33 cellular contexts compared by ENCODE assay signal in the genomic region with DNA sequence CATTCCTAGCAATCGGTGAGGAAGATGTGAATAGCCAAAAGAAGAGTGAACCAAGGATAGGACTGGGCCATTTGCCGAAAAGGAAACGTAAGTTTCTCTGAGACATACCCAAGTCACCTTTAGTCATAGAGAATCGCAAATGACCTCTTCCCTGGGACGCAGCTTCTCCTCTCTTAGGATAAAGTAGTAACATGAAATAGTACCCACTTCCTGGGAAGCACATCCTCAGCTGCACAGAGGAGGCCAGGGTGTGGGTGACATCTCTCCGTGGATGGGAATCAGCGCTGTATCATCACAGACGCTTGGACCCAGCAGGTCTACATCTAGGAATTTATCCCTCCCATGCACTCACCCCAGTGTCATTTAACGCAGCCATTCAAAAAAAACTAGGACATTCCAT.
"Had no signal": no experiment of that assay in that cellular context is flagged by ENCODE, and none has a peak within 500 bp of the region (broad histone marks: within the 10 kb centered on the region; RNA-seq: fewer than 3 reads in every experiment).

No MANE protein-coding gene starts in this region.

- H3K27ac ChIP-seq: ascending aorta, cardiac muscle cell, PC-9, WERI-Rb-1 had no signal

- H3K27me3 ChIP-seq: ascending aorta, cardiac muscle cell had no signal

- H3K36me3 Mint-ChIP-seq: activated CD8-positive, alpha-beta memory T cell treated with anti-CD3 and anti-CD28 coated beads, Interleukin-2, amount 10 ng/mL, durations not matched to agents 7 days and 5 days; activated naive CD4-positive, alpha-beta T cell treated with anti-CD3 and anti-CD28 coated beads, Interleukin-2, amount 50 U/mL, for 24 hours; activated naive CD8-positive, alpha-beta T cell treated with anti-CD3 and anti-CD28 coated beads, Interleukin-2, amount 10 ng/mL, durations not matched to agents 7 days and 5 days had no signal

- ATAC-seq: activated CD8-positive, alpha-beta memory T cell treated with anti-CD3 and anti-CD28 coated beads, Interleukin-2, amount 10 ng/mL, durations not matched to agents 7 days and 5 days; activated T-cell treated with anti-CD3 and anti-CD28 coated beads, Interleukin-2, amount 50 U/mL, for 72 hours; K562 had no signal

- H2AFZ ChIP-seq: PC-9 had no signal

- H3K4me1 Mint-ChIP-seq: activated CD4-positive, alpha-beta memory T cell treated with anti-CD3 and anti-CD28 coated beads, Interleukin-2, amount 10 ng/mL, durations not matched to agents 7 days and 5 days; activated CD8-positive, alpha-beta memory T cell treated with anti-CD3 and anti-CD28 coated beads, Interleukin-2, amount 10 ng/mL, durations not matched to agents 7 days and 5 days had no signal

- DNase-seq: activated CD4-positive, alpha-beta memory T cell treated with anti-CD3 and anti-CD28 coated beads, Interleukin-2, amount 10 ng/mL, durations not matched to agents 7 days and 5 days; activated CD4-positive, alpha-beta T cell treated with anti-CD3 and anti-CD28 coated beads for 1 hour; activated CD4-positive, alpha-beta T cell treated with anti-CD3 and anti-CD28 coated beads for 48 hours; activated CD4-positive, CD25-positive, alpha-beta regulatory T cell; activated CD8-positive, alpha-beta memory T cell treated with anti-CD3 and anti-CD28 coated beads for 24 hours; activated CD8-positive, alpha-beta memory T cell treated with anti-CD3 and anti-CD28 coated beads, Interleukin-2, amount 10 ng/mL, durations not matched to agents 7 days and 5 days; activated gamma-delta T cell; activated naive CD4-positive, alpha-beta T cell treated with Interleukin-2 at 50 U/mL for 16 hours; activated naive CD8-positive, alpha-beta T cell treated with anti-CD3 and anti-CD28 coated beads, Interleukin-2, amount 10 ng/mL, durations not matched to agents 7 days and 5 days; activated T-cell treated with anti-CD3 and anti-CD28 coated beads, Interleukin-2, amount 50 U/mL, for 1 hour; activated T-cell treated with anti-CD3 and anti-CD28 coated beads, Interleukin-2, amount 50 U/mL, for 72 hours; amygdala; NCI-H1105 treated with DMSO at 0.1 percent for 48 hours; NCI-H1436; NCI-H1694 treated with DMSO at 0.1 percent for 48 hours; NCI-H2029; NCI-H345; NCI-H526; NCI-H748 treated with DMSO at 0.1 percent for 48 hours; NK-92 treated with Interleukin-12 subunit alpha and Interleukin-12 subunit beta, amount 100 ng/mL, for 24 hours; PC-9; Right ventricle myocardium superior; SW 1271; T-helper 1 cell; T-helper 2 cell; T-helper 9 cell; WERI-Rb-1 had no signal

- H3K4me2 ChIP-seq: PC-9 had no signal

- H3K4me3 Mint-ChIP-seq: activated CD4-positive, alpha-beta memory T cell treated with anti-CD3 and anti-CD28 coated beads, Interleukin-2, amount 10 ng/mL, durations not matched to agents 7 days and 5 days; activated CD8-positive, alpha-beta memory T cell treated with anti-CD3 and anti-CD28 coated beads, Interleukin-2, amount 10 ng/mL, durations not matched to agents 7 days and 5 days; activated naive CD4-positive, alpha-beta T cell treated with anti-CD3 and anti-CD28 coated beads, Interleukin-2, amount 50 U/mL, for 24 hours; activated naive CD8-positive, alpha-beta T cell treated with anti-CD3 and anti-CD28 coated beads, Interleukin-2, amount 10 ng/mL, durations not matched to agents 7 days and 5 days; activated T-cell treated with anti-CD3 and anti-CD28 coated beads, Interleukin-2, amount 50 U/mL, for 72 hours; central memory CD8-positive, alpha-beta T cell had no signal

- H3K9me3 ChIP-seq: ascending aorta had no signal

- H3K27ac Mint-ChIP-seq: activated CD4-positive, alpha-beta memory T cell treated with anti-CD3 and anti-CD28 coated beads, Interleukin-2, amount 10 ng/mL, durations not matched to agents 7 days and 5 days; activated CD8-positive, alpha-beta memory T cell treated with anti-CD3 and anti-CD28 coated beads, Interleukin-2, amount 10 ng/mL, durations not matched to agents 7 days and 5 days; activated naive CD4-positive, alpha-beta T cell treated with anti-CD3 and anti-CD28 coated beads, Interleukin-2, amount 50 U/mL, for 24 hours; activated naive CD8-positive, alpha-beta T cell treated with anti-CD3 and anti-CD28 coated beads, Interleukin-2, amount 10 ng/mL, durations not matched to agents 7 days and 5 days; activated T-cell treated with anti-CD3 and anti-CD28 coated beads, Interleukin-2, amount 50 U/mL, for 72 hours; activated T-helper 2 cell treated with anti-CD3 and anti-CD28 coated beads, Interferon-gamma antibody, Interleukin-2, Interleukin-4, amounts not matched to agents 10 μg/mL and 5 μg/mL and 100 μg/mL, durations not matched to agents 14 hours and 24 hours and 36 hours had no signal

- H3K9me3 Mint-ChIP-seq: activated naive CD4-positive, alpha-beta T cell treated with anti-CD3 and anti-CD28 coated beads, Interleukin-2, amount 50 U/mL, for 24 hours; central memory CD8-positive, alpha-beta T cell had no signal
